ENCODE assay signal across 1 cellular context in the genomic region with DNA sequence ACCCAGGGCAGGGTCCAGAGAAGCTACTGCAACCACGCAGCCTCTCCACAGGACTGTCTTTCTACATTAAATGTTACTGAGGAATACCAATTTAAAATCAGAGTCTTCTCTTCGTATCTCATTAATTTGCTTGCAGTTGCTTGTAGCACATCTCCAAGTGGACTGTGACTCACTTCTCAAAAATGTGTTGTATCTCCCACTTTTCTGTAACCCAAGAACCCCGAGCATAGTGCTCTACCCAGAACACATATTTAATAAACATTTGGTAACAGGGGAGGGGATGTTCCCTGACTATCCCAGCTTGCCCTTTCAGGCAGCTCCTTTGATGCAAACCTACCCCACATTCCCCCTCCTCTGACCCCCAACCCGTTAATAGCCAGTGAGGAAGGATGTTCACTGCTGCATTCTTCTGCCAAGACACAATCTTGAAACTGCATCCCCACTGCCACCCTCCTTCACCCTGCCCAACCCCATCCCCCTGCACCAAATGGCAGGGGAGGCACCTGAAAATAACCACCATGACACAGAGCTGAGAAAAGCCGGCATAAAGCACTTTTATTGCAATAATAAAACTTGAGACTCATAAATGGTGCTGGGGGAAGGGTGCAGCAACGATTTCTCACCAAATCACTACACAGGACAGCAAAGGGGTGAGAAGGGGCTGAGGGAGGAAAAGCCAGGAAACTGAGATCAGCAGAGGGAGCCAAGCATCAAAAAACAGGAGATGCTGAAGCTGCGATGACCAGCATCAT.
TF ChIP-seq lines count a peak whose summit lies in the region.

No MANE protein-coding gene starts in this region.

TF ChIP-seq in H1, 55 proteins besides CTCF, POLR2A, EP300 and RAD21:
- no peak for TF ChIP-seq BRCA1 (IDR thresholded peaks at IDR 0.05; ENCODE audit: low read depth, low read length)
- TF ChIP-seq FOSL1 (IDR thresholded peaks at IDR 0.05; ENCODE audit: insufficient read depth, low read depth, low read length) = no peak
- no peak for TF ChIP-seq YY1 (IDR thresholded peaks at IDR 0.05; ENCODE audit: low read depth, low read length)
- TF ChIP-seq SP2 (IDR thresholded peaks at IDR 0.05; ENCODE audit: low read length) = no peak
- TF ChIP-seq TBP (IDR thresholded peaks at IDR 0.05; ENCODE audit: low read depth, low read length) = no peak
- no peak for TF ChIP-seq SIX5 (IDR thresholded peaks at IDR 0.05; ENCODE audit: low read depth, low read length)
- TF ChIP-seq TEAD4 (IDR thresholded peaks at IDR 0.05; ENCODE audit: low read depth, low read length) = no peak
- no peak for TF ChIP-seq KDM1A (IDR thresholded peaks at IDR 0.05; ENCODE audit: borderline replicate concordance, low read length)
- TF ChIP-seq SP4 (IDR thresholded peaks at IDR 0.05; ENCODE audit: low read length) = no peak
- TF ChIP-seq NANOG (IDR thresholded peaks at IDR 0.05; ENCODE audit: insufficient read depth, low read depth, low read length, poor library complexity, severe bottlenecking) = no peak
- TF ChIP-seq EZH2 (IDR thresholded peaks at IDR 0.05; ENCODE audit: low read depth, low read length, severe bottlenecking) = no peak
- TF ChIP-seq RXRA (IDR thresholded peaks at IDR 0.05; ENCODE audit: insufficient read depth, low read depth, low read length) = no peak
- no peak for TF ChIP-seq CHD2 (IDR thresholded peaks at IDR 0.05; ENCODE audit: low read length)
- TF ChIP-seq, protein P1, sequence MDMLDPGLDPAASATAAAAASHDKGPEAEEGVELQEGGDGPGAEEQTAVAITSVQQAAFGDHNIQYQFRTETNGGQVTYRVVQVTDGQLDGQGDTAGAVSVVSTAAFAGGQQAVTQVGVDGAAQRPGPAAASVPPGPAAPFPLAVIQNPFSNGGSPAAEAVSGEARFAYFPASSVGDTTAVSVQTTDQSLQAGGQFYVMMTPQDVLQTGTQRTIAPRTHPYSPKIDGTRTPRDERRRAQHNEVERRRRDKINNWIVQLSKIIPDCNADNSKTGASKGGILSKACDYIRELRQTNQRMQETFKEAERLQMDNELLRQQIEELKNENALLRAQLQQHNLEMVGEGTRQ (IDR thresholded peaks at IDR 0.05; ENCODE audit: low read length) = no peak
- no peak for TF ChIP-seq SUZ12 (IDR thresholded peaks at IDR 0.05; ENCODE audit: low read length)
- no peak for TF ChIP-seq EGR1 (IDR thresholded peaks at IDR 0.05; ENCODE audit: borderline replicate concordance, low read depth, low read length)
TF ChIP-seq in H1: peak in this region for 0.
